In genomic region chr12:65565601-65566560, GRCh38 we compare ENCODE assay signal across 10 cellular contexts.
DNase-seq lines count a peak whose midpoint lies in the region; ATAC-seq and TF ChIP-seq lines count a peak whose summit lies in the region.
"Had no signal": no experiment of that assay in that cellular context is flagged by ENCODE, and none has a peak within 500 bp of the region (broad histone marks: within the 10 kb centered on the region; RNA-seq: fewer than 3 reads in every experiment).

No MANE protein-coding gene starts in this region.

- no peak for TF ChIP-seq CTCF in GM20000 (IDR thresholded peaks at IDR 0.05; ENCODE audit: extremely low read depth, missing control alignments)

- peak overlapping the region; percentile 65 for H3K27ac ChIP-seq in epithelial cell of prostate

- peak; percentile 97 for DNase-seq in EL
- peak; percentile 95 for DNase-seq in OCI-M1 (lab: John Stamatoyannopoulos, UW)
- DNase-seq in epithelial cell of prostate (ENCODE audit: low read depth, low spot score) = peak; percentile 26
- peak; percentile 77 for DNase-seq in myocyte (ENCODE audit: low read depth)
- DNase-seq in GM20000 (ENCODE audit: low spot score) = no peak
- DNase-seq in anterior cingulate cortex (lab: John Stamatoyannopoulos, UW) = no peak
- DNase-seq: T-helper 2 cell had no signal

- no peak for ATAC-seq in GM21723 (IDR thresholded peaks at IDR 0.05; ENCODE audit: unreplicated experiment)
- ATAC-seq in HG03354 (IDR thresholded peaks at IDR 0.05; ENCODE audit: poor library complexity, severe bottlenecking, unreplicated experiment) = no peak
- ATAC-seq: activated T-helper 17 cell treated with anti-CD3 and anti-CD28 coated beads, Interleukin-2, amount 50 U/mL, for 72 hours had no signal

Comparison
In these comparisons a context has a peak if more than half of its experiments do, and no peak if none do; other contexts are left out.
1. DNase-seq: peak in EL (single experiment), OCI-M1 (single experiment), epithelial cell of prostate (single experiment) and myocyte (single experiment); none in GM20000 (single experiment) and anterior cingulate cortex (0 of 58).